Comparison of ENCODE assay signal across 9 cellular contexts in genomic region chr17:77442976-77443742, GRCh38.
DNase-seq lines count a peak whose midpoint lies in the region; FAIRE-seq and TF ChIP-seq lines count a peak whose summit lies in the region.
"Had no signal": no experiment of that assay in that cellular context is flagged by ENCODE, and none has a peak within 500 bp of the region (broad histone marks: within the 10 kb centered on the region; RNA-seq: fewer than 3 reads in every experiment).

No MANE protein-coding gene starts in this region.

- H3K4me2 ChIP-seq in DOHH2 (ENCODE audit: low read length) (peak overlapping the region; percentile 97), skeletal muscle satellite cell (ENCODE audit: low read length) (peak overlapping the region; percentile 16)

- intact Hi-C loops in dorsolateral prefrontal cortex (cut with DNase I) (no loop called here), thyroid gland (cut with DNase I) (no loop called here)

- peaks cover 77% of the 10 kb centered on the region for H3F3A ChIP-seq in DOHH2 (ENCODE audit: control insufficient read depth, insufficient read depth)

- H3K36me3 ChIP-seq in DOHH2 (ENCODE audit: control insufficient read depth, low read length) (peaks cover 59% of the 10 kb centered on the region), skeletal muscle satellite cell (ENCODE audit: insufficient read depth, low read length) (peaks cover 13% of the 10 kb centered on the region), thyroid gland (no peaks in the 10 kb centered on the region)

- H3K27ac ChIP-seq in DOHH2 (ENCODE audit: low read depth, low read length), result peak overlapping the region; percentile 100
- H3K27ac ChIP-seq in dorsolateral prefrontal cortex, result peak overlapping the region in 35 of 59 donors; percentile 6 to 98 (median 62)
- no peak overlapping the region for H3K27ac ChIP-seq in thyroid gland

- no peaks in the 10 kb centered on the region for H3K9me2 ChIP-seq in DOHH2 (replicated peaks; ENCODE audit: control insufficient read depth, low read length)

- no peak overlapping the region for H3K9ac ChIP-seq in skeletal muscle satellite cell (ENCODE audit: low read depth, low read length)

- no peak for FAIRE-seq in GM12892 (lab: Jason Lieb, UNC)

- 86 to 87% methylated on average over 10 of the region's 10 CpGs for WGBS in thyroid gland, 2 donors

- DNase-seq in NB4 (ENCODE audit: low read depth) (peak; percentile 61), dorsolateral prefrontal cortex (no peak), thyroid gland (no peak), GM10266 (ENCODE audit: extremely low spot score) (no peak), GM12892 (ENCODE audit: insufficient read length) (no peak), islet precursor cell (no peak)
- DNase-seq: mucosa of descending colon had no signal

- H3K27me3 ChIP-seq in DOHH2 (ENCODE audit: control insufficient read depth, low read length) (no peaks in the 10 kb centered on the region), dorsolateral prefrontal cortex (no peaks in the 10 kb centered on the region), skeletal muscle satellite cell (ENCODE audit: control insufficient read depth, insufficient read depth, low read length) (no peaks in the 10 kb centered on the region), thyroid gland (no peaks in the 10 kb centered on the region)

- TF ChIP-seq CTCF in DOHH2 (IDR thresholded peaks at IDR 0.05; ENCODE audit: low read depth, low read length, poor library complexity, severe bottlenecking) (no peak), NB4 (IDR thresholded peaks at IDR 0.05; ENCODE audit: low read depth, low read length) (no peak), dorsolateral prefrontal cortex (IDR thresholded peaks at IDR 0.05 in 54 of 56, conservative IDR thresholded peaks at IDR 0.05 in 2 of 56; ENCODE audit: low read depth in 1 of 56, partially characterized antibody in 56 of 56) (no peak), thyroid gland (IDR thresholded peaks at IDR 0.05) (no peak), GM10266 (IDR thresholded peaks at IDR 0.05; ENCODE audit: control insufficient read depth, insufficient read depth, low read depth, missing control alignments) (no peak)

- H3K4me3 ChIP-seq in DOHH2 (ENCODE audit: low read length) (peak overlapping the region; percentile 76), NB4 (ENCODE audit: low read depth, low read length) (no peak overlapping the region), dorsolateral prefrontal cortex (no peak overlapping the region), skeletal muscle satellite cell (ENCODE audit: low read length) (peak overlapping the region; percentile 7), thyroid gland (replicated peaks in 1 of 3) (no peak overlapping the region)
- H3K4me3 ChIP-seq: mucosa of descending colon had no signal

- H3K79me2 ChIP-seq in DOHH2 (ENCODE audit: control insufficient read depth, low read length), result peaks cover 36% of the 10 kb centered on the region

- H4K20me1 ChIP-seq in DOHH2 (ENCODE audit: control insufficient read depth, insufficient read depth, low read depth, low read length), result no peaks in the 10 kb centered on the region

- H3K4me1 ChIP-seq in DOHH2 (ENCODE audit: control insufficient read depth, low read length), result peaks cover 97% of the 10 kb centered on the region
- peaks cover 65% of the 10 kb centered on the region for H3K4me1 ChIP-seq in skeletal muscle satellite cell (ENCODE audit: control insufficient read depth, insufficient read depth, low read length)
- H3K4me1 ChIP-seq in thyroid gland, result peaks cover 17 to 60% of the 10 kb centered on the region in 2 donors

- TF ChIP-seq POLR2A in NB4 (IDR thresholded peaks at IDR 0.05; ENCODE audit: extremely low read depth, insufficient read length) (no peak), thyroid gland (IDR thresholded peaks at IDR 0.05) (no peak), GM12892 (IDR thresholded peaks at IDR 0.05; ENCODE audit: low read depth, low read length) (no peak)

- H3K9me3 ChIP-seq in DOHH2 (ENCODE audit: control insufficient read depth, insufficient read depth, low read length) (no peaks in the 10 kb centered on the region), skeletal muscle satellite cell (replicated peaks; ENCODE audit: low read length) (no peaks in the 10 kb centered on the region), thyroid gland (no peaks in the 10 kb centered on the region)
- H3K9me3 ChIP-seq: mucosa of descending colon had no signal

Comparison
In these comparisons a context has a peak if more than half of its experiments do, and no peak if none do; other contexts are left out.
1. H3K27ac ChIP-seq: peak in DOHH2 (single experiment) and dorsolateral prefrontal cortex (35 of 59); none in thyroid gland (0 of 3).
2. H3K4me3 ChIP-seq: peak in DOHH2 (single experiment) and skeletal muscle satellite cell (single experiment); none in NB4 (single experiment), dorsolateral prefrontal cortex (0 of 59) and thyroid gland (0 of 3).